Comparison of ENCODE assay signal across 8 cellular contexts in the genomic region with DNA sequence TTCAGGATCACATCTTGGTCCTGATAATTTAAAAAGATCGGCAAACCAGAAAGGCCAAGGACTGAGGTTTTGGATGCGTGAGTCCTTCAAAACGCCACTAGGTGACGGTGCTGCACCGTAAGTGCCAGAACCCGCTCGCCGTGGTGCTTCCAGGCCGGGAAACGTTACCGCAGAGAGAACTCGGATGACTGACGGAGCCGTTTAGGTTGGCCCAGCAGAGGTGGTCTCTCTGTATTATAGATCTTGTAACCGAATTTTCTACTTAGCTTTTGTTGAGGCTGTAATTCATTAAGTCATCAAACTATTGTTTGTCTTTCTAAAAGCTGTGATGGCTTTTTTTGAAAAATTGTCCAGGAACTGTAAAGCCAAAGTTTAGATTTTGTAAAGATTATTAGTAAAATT. TPM values are rescaled to one million over a fixed set of nuclear protein-coding genes. Genes with fewer than 3 reads are reported as not detected.
DNase-seq lines count a peak whose midpoint lies in the region; ATAC-seq, FAIRE-seq and TF ChIP-seq lines count a peak whose summit lies in the region.

No MANE protein-coding gene starts in this region.

- DNase-seq in DMS53 (lab: John Stamatoyannopoulos, UW) = peak; percentile 97
- DNase-seq in SJCRH30 = peak; percentile 69 to 86
- DNase-seq in activated naive CD4-positive, alpha-beta T cell (lab: John Stamatoyannopoulos, UW) = peak; percentile 5 to 30 (median 16)
- DNase-seq in globus pallidus (ENCODE audit: low spot score) = peak; percentile 43
- peak; percentile 32 to 96 (median 74) for DNase-seq in posterior cingulate gyrus
- peak; percentile 95 for DNase-seq in urothelium cell line (ENCODE audit: low spot score)

- H3K27ac ChIP-seq in SJCRH30 = no peak overlapping the region

- no peak overlapping the region for H3K9ac ChIP-seq in Loucy (ENCODE audit: low read depth, low read length, poor library complexity, severe bottlenecking)

- H3K4me1 ChIP-seq in Loucy (ENCODE audit: insufficient read depth, low read length, poor library complexity, severe bottlenecking) = no peaks in the 10 kb centered on the region
- H3K4me1 ChIP-seq in SJCRH30 = no peaks in the 10 kb centered on the region

- intact Hi-C loops in posterior cingulate gyrus (cut with DNase I) = loop anchor here (1.0 to 2.0 kb wide), 2 partner anchors 96 to 1682 kb away; no protein-coding TSS in a partner anchor

- H2AFZ ChIP-seq in Loucy (ENCODE audit: low read length) = no peak overlapping the region; the same call in 1 of the 2 replicates

- H3K36me3 ChIP-seq in Loucy (ENCODE audit: insufficient read depth, low read length) (no peaks in the 10 kb centered on the region), SJCRH30 (no peaks in the 10 kb centered on the region)

- H3K79me2 ChIP-seq in Loucy (ENCODE audit: insufficient read depth, low read length) = no peaks in the 10 kb centered on the region

- peak; percentile 99 for TF ChIP-seq CTCF in Loucy (conservative IDR thresholded peaks at IDR 0.05; ENCODE audit: low read length)

- no peak for FAIRE-seq in urothelium cell line (lab: Jason Lieb, UNC)

- no peaks in the 10 kb centered on the region for H3K27me3 ChIP-seq in Loucy (ENCODE audit: insufficient read depth, low read length, poor library complexity, severe bottlenecking)
- H3K27me3 ChIP-seq in SJCRH30 = peaks cover 10% of the 10 kb centered on the region; the same call in 1 of the 2 replicates

- H4K20me1 ChIP-seq in Loucy (ENCODE audit: insufficient read depth, low read length, poor library complexity, severe bottlenecking) = no peaks in the 10 kb centered on the region

- ATAC-seq in GM21717 (IDR thresholded peaks at IDR 0.05; ENCODE audit: unreplicated experiment) = peak; percentile 73

- H3K4me3 ChIP-seq in Loucy (ENCODE audit: low read length, poor library complexity, severe bottlenecking) (no peak overlapping the region), SJCRH30 (no peak overlapping the region)

- H3F3A ChIP-seq in Loucy (ENCODE audit: low read depth) = no peaks in the 10 kb centered on the region

- H3K9me3 ChIP-seq in Loucy (ENCODE audit: insufficient read depth, low read depth, low read length) (no peaks in the 10 kb centered on the region), SJCRH30 (replicated peaks) (no peaks in the 10 kb centered on the region)

- no peaks in the 10 kb centered on the region for H3K9me2 ChIP-seq in Loucy (replicated peaks; ENCODE audit: low read depth, low read length)

- H3K4me2 ChIP-seq in Loucy (ENCODE audit: low read depth, low read length, poor library complexity, severe bottlenecking) = peak overlapping the region; percentile 22

RNA-seq across cellular contexts. Expression of a gene that starts 39.8 kb away (rescaled TPM):
- total RNA-seq in SJCRH30 (2014; rRNA removed; shearing (Covaris generic)) = 0.03 and 0.16 TPM in 2 replicates

RNA-seq across cellular contexts. Expression of a gene that starts 52.8 kb away (rescaled TPM):
- 151 and 185 TPM in 2 replicates for total RNA-seq in SJCRH30 (2014; rRNA removed; shearing (Covaris generic))

Comparison
In these comparisons a context has a peak if more than half of its experiments do, and no peak if none do; other contexts are left out.
1. DNase-seq: peak in every context shown above with its lines; median percentile 97 in DMS53; 95 in urothelium cell line; 78 in SJCRH30; 74 in posterior cingulate gyrus; 43 in globus pallidus; 16 in activated naive CD4-positive, alpha-beta T cell.